ENCODE assay signal across 23 cellular contexts in genomic region chr17:4127555-4127954, GRCh38. TPM values are rescaled to one million over a fixed set of nuclear protein-coding genes. Genes with fewer than 3 reads are reported as not detected.
DNase-seq lines count a peak whose midpoint lies in the region; ATAC-seq, FAIRE-seq and TF ChIP-seq lines count a peak whose summit lies in the region.
"Had no signal": no experiment of that assay in that cellular context is flagged by ENCODE, and none has a peak within 500 bp of the region (broad histone marks: within the 10 kb centered on the region; RNA-seq: fewer than 3 reads in every experiment).

No MANE protein-coding gene starts in this region.

- TF ChIP-seq CTCF in foreskin fibroblast (IDR thresholded peaks at IDR 0.05; ENCODE audit: low read depth, low read length) = no peak

- peaks cover 23% of the 10 kb centered on the region for H3K36me3 Mint-ChIP-seq in activated CD4-positive, alpha-beta T cell treated with anti-CD3 and anti-CD28 coated beads for 36 hours (ENCODE audit: low read depth)
- peaks cover 69% of the 10 kb centered on the region for H3K36me3 Mint-ChIP-seq in activated T-helper 17 cell treated with anti-CD3 and anti-CD28 coated beads, Interleukin-2, amount 50 U/mL, for 72 hours (ENCODE audit: low read depth)

- ATAC-seq in activated CD4-positive, alpha-beta T cell treated with anti-CD3 and anti-CD28 coated beads for 36 hours = no peak
- ATAC-seq in activated T-helper 17 cell treated with anti-CD3 and anti-CD28 coated beads, Interleukin-2, amount 50 U/mL, for 72 hours (replicated peaks) = peak; percentile 39
- peak; percentile 68 for ATAC-seq in left lobe of liver
- ATAC-seq in HG03520 (IDR thresholded peaks at IDR 0.05; ENCODE audit: unreplicated experiment) = no peak

- H3K4me3 Mint-ChIP-seq in activated CD4-positive, alpha-beta T cell treated with anti-CD3 and anti-CD28 coated beads for 36 hours = no peak overlapping the region
- no peak overlapping the region for H3K4me3 Mint-ChIP-seq in activated T-helper 17 cell treated with anti-CD3 and anti-CD28 coated beads, Interleukin-2, amount 50 U/mL, for 72 hours
- H3K4me3 Mint-ChIP-seq: B cell, HFFc6 had no signal

- H3K9me3 Mint-ChIP-seq in activated CD4-positive, alpha-beta T cell treated with anti-CD3 and anti-CD28 coated beads for 36 hours (ENCODE audit: low read depth) = no peaks in the 10 kb centered on the region
- no peaks in the 10 kb centered on the region for H3K9me3 Mint-ChIP-seq in activated T-helper 17 cell treated with anti-CD3 and anti-CD28 coated beads, Interleukin-2, amount 50 U/mL, for 72 hours
- H3K9me3 Mint-ChIP-seq: HFFc6, IgD-negative memory B cell had no signal

- CTCF ChIA-PET in activated CD4-positive, alpha-beta T cell treated with anti-CD3 and anti-CD28 coated beads for 36 hours (lab: Charles Lee) = no interaction called here

- intact Hi-C loops in activated CD4-positive, alpha-beta T cell treated with anti-CD3 and anti-CD28 coated beads for 36 hours (cut with DNase I, micrococcal nuclease) = no loop called here

- no peak for TF ChIP-seq POLR2A in GM12892 (IDR thresholded peaks at IDR 0.05; ENCODE audit: low read depth, low read length)

- H3K27ac Mint-ChIP-seq in activated CD4-positive, alpha-beta T cell treated with anti-CD3 and anti-CD28 coated beads for 36 hours = peak overlapping the region; percentile 73
- peak overlapping the region; percentile 57 for H3K27ac Mint-ChIP-seq in activated T-helper 17 cell treated with anti-CD3 and anti-CD28 coated beads, Interleukin-2, amount 50 U/mL, for 72 hours
- H3K27ac Mint-ChIP-seq: B cell, HFFc6 had no signal

- H3K4me3 ChIP-seq in foreskin fibroblast (ENCODE audit: low read depth in 1 of 2, low read length in 2 of 2) = no peak overlapping the region
- H3K4me3 ChIP-seq: SK-N-MC had no signal

- POLR2A ChIA-PET in activated CD4-positive, alpha-beta T cell treated with anti-CD3 and anti-CD28 coated beads for 36 hours (lab: Charles Lee) = no interaction called here

- no peak for DNase-seq in activated CD4-positive, alpha-beta T cell treated with anti-CD3 and anti-CD28 coated beads for 36 hours
- DNase-seq in activated CD4-positive, alpha-beta T cell treated with anti-CD3 and anti-CD28 coated beads, Interleukin-2, amount 50 U/mL, for 1 hour = no peak
- DNase-seq in GM12892 (ENCODE audit: insufficient read length) = no peak
- no peak for DNase-seq in left lobe of liver (ENCODE audit: low spot score)
- DNase-seq in foreskin fibroblast = no peak
- DNase-seq in stimulated activated CD4-positive, alpha-beta T cell treated with anti-CD3 and anti-CD28 coated beads, Interleukin-12 subunit alpha, Interleukin-12 subunit beta, amount 100 ng/mL, for 4 hours = no peak
- DNase-seq: 8988T, DND-41, H7, HFFc6, Karpas-422, NCI-H1092, NCI-H1436 treated with DMSO at 0.1 percent for 48 hours, NCI-H2029, NCI-H446 treated with DMSO at 0.1 percent for 48 hours, SHP77 had no signal

- H3K27me3 Mint-ChIP-seq in activated CD4-positive, alpha-beta T cell treated with anti-CD3 and anti-CD28 coated beads for 36 hours = no peaks in the 10 kb centered on the region
- no peaks in the 10 kb centered on the region for H3K27me3 Mint-ChIP-seq in activated T-helper 17 cell treated with anti-CD3 and anti-CD28 coated beads, Interleukin-2, amount 50 U/mL, for 72 hours
- H3K27me3 Mint-ChIP-seq: B cell, IgD-negative memory B cell had no signal

- H3K4me1 Mint-ChIP-seq in activated CD4-positive, alpha-beta T cell treated with anti-CD3 and anti-CD28 coated beads for 36 hours = peaks cover 38% of the 10 kb centered on the region
- peaks cover 33% of the 10 kb centered on the region for H3K4me1 Mint-ChIP-seq in activated T-helper 17 cell treated with anti-CD3 and anti-CD28 coated beads, Interleukin-2, amount 50 U/mL, for 72 hours

- FAIRE-seq in GM12892 (lab: Jason Lieb, UNC) = peak; percentile 58
- FAIRE-seq: G401.6, GM12891 had no signal

RNA-seq across cellular contexts. Expression of gene ZZEF1, which starts 15.3 kb away (rescaled TPM):
- 10 to 100 TPM; 29.4 to 32.5 TPM for total RNA-seq in activated CD4-positive, alpha-beta T cell treated with anti-CD3 and anti-CD28 coated beads for 36 hours
- polyA plus RNA-seq in GM12892 (2012; ENCODE audit: missing spikeins) = 17.7 TPM
- total RNA-seq in activated T-helper 17 cell treated with anti-CD3 and anti-CD28 coated beads, Interleukin-2, amount 50 U/mL, for 72 hours = 10 to 100 TPM; 48.1 to 48.2 TPM
- total RNA-seq in left lobe of liver = 19.1 TPM

RNA-seq across cellular contexts. Expression of gene CYB5D2, which starts 15.4 kb away (rescaled TPM):
- 10 to 100 TPM; 10.5 to 11.1 TPM for total RNA-seq in activated CD4-positive, alpha-beta T cell treated with anti-CD3 and anti-CD28 coated beads for 36 hours
- polyA plus RNA-seq in GM12892 (2012; ENCODE audit: missing spikeins) = 7.7 TPM
- total RNA-seq in activated T-helper 17 cell treated with anti-CD3 and anti-CD28 coated beads, Interleukin-2, amount 50 U/mL, for 72 hours = 1 to 10 TPM; 6.6 to 8.4 TPM
- 18.8 TPM for total RNA-seq in left lobe of liver

Comparison
In these comparisons a context has a peak if more than half of its experiments do, and no peak if none do; other contexts are left out.
1. ATAC-seq: peak in activated T-helper 17 cell treated with anti-CD3 and anti-CD28 coated beads, Interleukin-2, amount 50 U/mL, for 72 hours (single experiment) and left lobe of liver (single experiment); none in activated CD4-positive, alpha-beta T cell treated with anti-CD3 and anti-CD28 coated beads for 36 hours (single experiment) and HG03520 (single experiment).